ENCODE assay signal across 3 cellular contexts in the genomic region with DNA sequence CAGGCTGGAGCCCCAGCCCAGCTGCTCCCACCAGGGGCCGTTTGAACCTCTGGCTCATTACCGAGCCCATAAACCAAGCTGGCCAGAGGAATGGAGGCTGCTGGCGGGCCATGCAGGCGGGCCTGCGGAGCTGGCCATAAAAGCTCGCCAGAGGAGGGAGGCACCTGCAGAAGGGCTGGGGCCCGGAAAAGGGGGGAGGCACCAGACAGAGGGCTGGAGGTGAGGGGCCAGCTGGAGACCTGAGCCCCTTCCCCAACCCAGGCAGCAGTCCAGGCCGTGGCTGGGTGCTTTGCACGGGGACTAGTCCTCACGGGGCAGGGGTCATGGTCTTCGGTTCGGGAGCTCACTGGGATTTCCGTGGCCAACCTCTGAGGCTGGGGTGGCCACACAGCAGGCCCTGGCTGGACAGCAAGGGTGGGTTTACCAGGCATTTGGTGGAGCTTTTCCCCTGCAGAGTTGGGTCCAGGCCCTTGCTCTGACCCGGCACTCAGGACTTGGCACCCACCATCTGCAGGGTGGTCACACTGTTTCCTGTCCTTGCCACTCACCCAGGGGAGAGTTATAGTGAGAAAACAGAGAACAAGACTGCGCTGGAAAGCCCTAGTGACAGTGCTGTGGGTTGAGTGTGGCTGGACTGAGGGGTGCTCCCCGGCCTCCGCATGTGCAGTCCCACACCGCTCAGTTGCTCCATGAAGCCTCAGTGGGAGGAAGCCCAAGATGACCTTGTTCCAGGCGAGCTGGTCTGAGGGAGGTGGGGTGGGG.
TF ChIP-seq lines count a peak whose summit lies in the region.

No MANE protein-coding gene starts in this region.

TF ChIP-seq in SK-N-SH, 30 proteins besides CTCF, POLR2A, EP300 and RAD21:
- no peak for TF ChIP-seq POLR2AphosphoS5 (IDR thresholded peaks at IDR 0.05; ENCODE audit: low read depth, low read length)

TF ChIP-seq in SK-N-SH treated with all-trans-retinoic acid at 6 μM for 48 hours, 23 proteins besides CTCF, POLR2A, EP300 and RAD21:
- TF ChIP-seq ZNF565 (CRISPR knock-in tag; conservative IDR thresholded peaks at IDR 0.05; ENCODE audit: low read depth) (no peak), GLIS3 (CRISPR knock-in tag; IDR thresholded peaks at IDR 0.05) (no peak), ZFP30 (CRISPR knock-in tag; IDR thresholded peaks at IDR 0.05) (no peak), ZFP3 (CRISPR knock-in tag; IDR thresholded peaks at IDR 0.05) (no peak), TCF4 (CRISPR knock-in tag; IDR thresholded peaks at IDR 0.05; ENCODE audit: borderline replicate concordance) (no peak), ISL1 (CRISPR knock-in tag; IDR thresholded peaks at IDR 0.05) (no peak), BACH2 (CRISPR knock-in tag; IDR thresholded peaks at IDR 0.05; ENCODE audit: borderline replicate concordance) (no peak), PATZ1 (CRISPR knock-in tag; IDR thresholded peaks at IDR 0.05; ENCODE audit: borderline replicate concordance) (no peak), RARB (CRISPR knock-in tag; IDR thresholded peaks at IDR 0.05) (no peak), TOX (CRISPR knock-in tag; IDR thresholded peaks at IDR 0.05; ENCODE audit: borderline replicate concordance) (no peak)

TF ChIP-seq in HEK293, 187 proteins besides CTCF, POLR2A, EP300 and RAD21:
- TF ChIP-seq PRDM4 (tag by site-specific recombination; IDR thresholded peaks at IDR 0.05) (no peak), ZIC2 (tag by site-specific recombination; IDR thresholded peaks at IDR 0.05) (0 out of 2 replicates have a peak, but pooled peaks have one; percentile 30)
